1 cellular context compared by ENCODE assay signal in the genomic region with DNA sequence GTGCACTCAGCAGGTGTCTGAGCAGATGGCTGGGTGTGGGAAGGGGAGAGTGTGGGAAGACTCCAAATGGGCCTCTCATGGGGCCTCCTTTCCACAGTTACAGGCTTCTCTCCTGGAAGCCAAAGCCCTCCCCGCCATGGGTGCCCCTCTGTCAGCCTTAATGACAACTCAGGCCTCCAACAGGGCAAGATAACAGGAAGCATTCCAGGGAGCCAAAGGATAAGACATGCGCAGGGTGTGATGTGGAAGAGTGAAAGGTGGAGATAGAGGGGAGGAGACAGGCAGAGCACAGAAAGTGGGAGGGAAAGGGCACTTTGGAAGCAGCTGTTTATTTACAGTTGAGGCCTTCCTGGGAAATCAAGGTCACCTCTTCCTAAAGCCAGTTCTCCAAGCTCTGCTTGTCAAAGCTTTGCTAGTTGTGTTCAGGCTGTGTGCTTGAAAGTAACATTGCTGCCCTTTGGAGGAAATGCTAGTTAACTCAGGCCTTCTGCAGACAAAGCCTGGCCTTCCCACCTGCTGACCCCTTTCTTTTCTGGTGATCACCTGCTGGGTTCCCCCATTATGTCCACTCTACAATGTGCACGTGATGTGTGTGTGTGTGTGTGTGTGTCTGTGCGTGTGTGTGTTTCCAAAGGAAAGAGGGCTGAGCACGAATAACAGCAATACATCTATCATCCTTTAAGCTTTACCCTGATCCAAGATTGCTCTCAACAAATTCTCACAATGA.
TF ChIP-seq lines count a peak whose summit lies in the region.

No MANE protein-coding gene starts in this region.

TF ChIP-seq in K562, 482 proteins besides CTCF, POLR2A, EP300 and RAD21 (continued from another document and continues in another):
- TF ChIP-seq, protein P1, sequence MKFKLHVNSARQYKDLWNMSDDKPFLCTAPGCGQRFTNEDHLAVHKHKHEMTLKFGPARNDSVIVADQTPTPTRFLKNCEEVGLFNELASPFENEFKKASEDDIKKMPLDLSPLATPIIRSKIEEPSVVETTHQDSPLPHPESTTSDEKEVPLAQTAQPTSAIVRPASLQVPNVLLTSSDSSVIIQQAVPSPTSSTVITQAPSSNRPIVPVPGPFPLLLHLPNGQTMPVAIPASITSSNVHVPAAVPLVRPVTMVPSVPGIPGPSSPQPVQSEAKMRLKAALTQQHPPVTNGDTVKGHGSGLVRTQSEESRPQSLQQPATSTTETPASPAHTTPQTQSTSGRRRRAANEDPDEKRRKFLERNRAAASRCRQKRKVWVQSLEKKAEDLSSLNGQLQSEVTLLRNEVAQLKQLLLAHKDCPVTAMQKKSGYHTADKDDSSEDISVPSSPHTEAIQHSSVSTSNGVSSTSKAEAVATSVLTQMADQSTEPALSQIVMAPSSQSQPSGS (CRISPR knock-in tag; IDR thresholded peaks at IDR 0.05): no peak
- TF ChIP-seq TCF7L2 (IDR thresholded peaks at IDR 0.05; ENCODE audit: low read depth, low read length): no peak
- TF ChIP-seq ZNF253 (CRISPR knock-in tag; conservative IDR thresholded peaks at IDR 0.05): no peak
- no peak for TF ChIP-seq POU5F1 (IDR thresholded peaks at IDR 0.05; ENCODE audit: borderline replicate concordance, low read depth, low read length, partially characterized antibody)
- no peak for TF ChIP-seq MEF2D (tag; conservative IDR thresholded peaks at IDR 0.05; ENCODE audit: low read depth)
- no peak for TF ChIP-seq ZNF589 (CRISPR knock-in tag; IDR thresholded peaks at IDR 0.05; ENCODE audit: low read depth)
- TF ChIP-seq, protein P2, sequence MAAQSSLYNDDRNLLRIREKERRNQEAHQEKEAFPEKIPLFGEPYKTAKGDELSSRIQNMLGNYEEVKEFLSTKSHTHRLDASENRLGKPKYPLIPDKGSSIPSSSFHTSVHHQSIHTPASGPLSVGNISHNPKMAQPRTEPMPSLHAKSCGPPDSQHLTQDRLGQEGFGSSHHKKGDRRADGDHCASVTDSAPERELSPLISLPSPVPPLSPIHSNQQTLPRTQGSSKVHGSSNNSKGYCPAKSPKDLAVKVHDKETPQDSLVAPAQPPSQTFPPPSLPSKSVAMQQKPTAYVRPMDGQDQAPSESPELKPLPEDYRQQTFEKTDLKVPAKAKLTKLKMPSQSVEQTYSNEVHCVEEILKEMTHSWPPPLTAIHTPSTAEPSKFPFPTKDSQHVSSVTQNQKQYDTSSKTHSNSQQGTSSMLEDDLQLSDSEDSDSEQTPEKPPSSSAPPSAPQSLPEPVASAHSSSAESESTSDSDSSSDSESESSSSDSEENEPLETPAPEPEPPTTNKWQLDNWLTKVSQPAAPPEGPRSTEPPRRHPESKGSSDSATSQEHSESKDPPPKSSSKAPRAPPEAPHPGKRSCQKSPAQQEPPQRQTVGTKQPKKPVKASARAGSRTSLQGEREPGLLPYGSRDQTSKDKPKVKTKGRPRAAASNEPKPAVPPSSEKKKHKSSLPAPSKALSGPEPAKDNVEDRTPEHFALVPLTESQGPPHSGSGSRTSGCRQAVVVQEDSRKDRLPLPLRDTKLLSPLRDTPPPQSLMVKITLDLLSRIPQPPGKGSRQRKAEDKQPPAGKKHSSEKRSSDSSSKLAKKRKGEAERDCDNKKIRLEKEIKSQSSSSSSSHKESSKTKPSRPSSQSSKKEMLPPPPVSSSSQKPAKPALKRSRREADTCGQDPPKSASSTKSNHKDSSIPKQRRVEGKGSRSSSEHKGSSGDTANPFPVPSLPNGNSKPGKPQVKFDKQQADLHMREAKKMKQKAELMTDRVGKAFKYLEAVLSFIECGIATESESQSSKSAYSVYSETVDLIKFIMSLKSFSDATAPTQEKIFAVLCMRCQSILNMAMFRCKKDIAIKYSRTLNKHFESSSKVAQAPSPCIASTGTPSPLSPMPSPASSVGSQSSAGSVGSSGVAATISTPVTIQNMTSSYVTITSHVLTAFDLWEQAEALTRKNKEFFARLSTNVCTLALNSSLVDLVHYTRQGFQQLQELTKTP (IDR thresholded peaks at IDR 0.05; ENCODE audit: low read depth in 1 of 2, partially characterized antibody in 2 of 2): no peak
- TF ChIP-seq ZNF347 (CRISPR knock-in tag; IDR thresholded peaks at IDR 0.05; ENCODE audit: low read depth): no peak
- TF ChIP-seq PRMT5 (CRISPR knock-in tag; IDR thresholded peaks at IDR 0.05): no peak
- TF ChIP-seq, protein P3, sequence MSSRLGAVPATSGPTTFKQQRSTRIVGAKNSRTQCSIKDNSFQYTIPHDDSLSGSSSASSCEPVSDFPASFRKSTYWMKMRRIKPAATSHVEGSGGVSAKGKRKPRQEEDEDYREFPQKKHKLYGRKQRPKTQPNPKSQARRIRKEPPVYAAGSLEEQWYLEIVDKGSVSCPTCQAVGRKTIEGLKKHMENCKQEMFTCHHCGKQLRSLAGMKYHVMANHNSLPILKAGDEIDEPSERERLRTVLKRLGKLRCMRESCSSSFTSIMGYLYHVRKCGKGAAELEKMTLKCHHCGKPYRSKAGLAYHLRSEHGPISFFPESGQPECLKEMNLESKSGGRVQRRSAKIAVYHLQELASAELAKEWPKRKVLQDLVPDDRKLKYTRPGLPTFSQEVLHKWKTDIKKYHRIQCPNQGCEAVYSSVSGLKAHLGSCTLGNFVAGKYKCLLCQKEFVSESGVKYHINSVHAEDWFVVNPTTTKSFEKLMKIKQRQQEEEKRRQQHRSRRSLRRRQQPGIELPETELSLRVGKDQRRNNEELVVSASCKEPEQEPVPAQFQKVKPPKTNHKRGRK (tag; IDR thresholded peaks at IDR 0.05): no peak
- TF ChIP-seq, protein P4, sequence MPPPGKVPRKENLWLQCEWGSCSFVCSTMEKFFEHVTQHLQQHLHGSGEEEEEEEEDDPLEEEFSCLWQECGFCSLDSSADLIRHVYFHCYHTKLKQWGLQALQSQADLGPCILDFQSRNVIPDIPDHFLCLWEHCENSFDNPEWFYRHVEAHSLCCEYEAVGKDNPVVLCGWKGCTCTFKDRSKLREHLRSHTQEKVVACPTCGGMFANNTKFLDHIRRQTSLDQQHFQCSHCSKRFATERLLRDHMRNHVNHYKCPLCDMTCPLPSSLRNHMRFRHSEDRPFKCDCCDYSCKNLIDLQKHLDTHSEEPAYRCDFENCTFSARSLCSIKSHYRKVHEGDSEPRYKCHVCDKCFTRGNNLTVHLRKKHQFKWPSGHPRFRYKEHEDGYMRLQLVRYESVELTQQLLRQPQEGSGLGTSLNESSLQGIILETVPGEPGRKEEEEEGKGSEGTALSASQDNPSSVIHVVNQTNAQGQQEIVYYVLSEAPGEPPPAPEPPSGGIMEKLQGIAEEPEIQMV (tag; conservative IDR thresholded peaks at IDR 0.05; ENCODE audit: low read depth): no peak
- TF ChIP-seq, protein P5, sequence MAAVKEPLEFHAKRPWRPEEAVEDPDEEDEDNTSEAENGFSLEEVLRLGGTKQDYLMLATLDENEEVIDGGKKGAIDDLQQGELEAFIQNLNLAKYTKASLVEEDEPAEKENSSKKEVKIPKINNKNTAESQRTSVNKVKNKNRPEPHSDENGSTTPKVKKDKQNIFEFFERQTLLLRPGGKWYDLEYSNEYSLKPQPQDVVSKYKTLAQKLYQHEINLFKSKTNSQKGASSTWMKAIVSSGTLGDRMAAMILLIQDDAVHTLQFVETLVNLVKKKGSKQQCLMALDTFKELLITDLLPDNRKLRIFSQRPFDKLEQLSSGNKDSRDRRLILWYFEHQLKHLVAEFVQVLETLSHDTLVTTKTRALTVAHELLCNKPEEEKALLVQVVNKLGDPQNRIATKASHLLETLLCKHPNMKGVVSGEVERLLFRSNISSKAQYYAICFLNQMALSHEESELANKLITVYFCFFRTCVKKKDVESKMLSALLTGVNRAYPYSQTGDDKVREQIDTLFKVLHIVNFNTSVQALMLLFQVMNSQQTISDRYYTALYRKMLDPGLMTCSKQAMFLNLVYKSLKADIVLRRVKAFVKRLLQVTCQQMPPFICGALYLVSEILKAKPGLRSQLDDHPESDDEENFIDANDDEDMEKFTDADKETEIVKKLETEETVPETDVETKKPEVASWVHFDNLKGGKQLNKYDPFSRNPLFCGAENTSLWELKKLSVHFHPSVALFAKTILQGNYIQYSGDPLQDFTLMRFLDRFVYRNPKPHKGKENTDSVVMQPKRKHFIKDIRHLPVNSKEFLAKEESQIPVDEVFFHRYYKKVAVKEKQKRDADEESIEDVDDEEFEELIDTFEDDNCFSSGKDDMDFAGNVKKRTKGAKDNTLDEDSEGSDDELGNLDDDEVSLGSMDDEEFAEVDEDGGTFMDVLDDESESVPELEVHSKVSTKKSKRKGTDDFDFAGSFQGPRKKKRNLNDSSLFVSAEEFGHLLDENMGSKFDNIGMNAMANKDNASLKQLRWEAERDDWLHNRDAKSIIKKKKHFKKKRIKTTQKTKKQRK (IDR thresholded peaks at IDR 0.05; ENCODE audit: borderline replicate concordance, low read depth, low read length): no peak
- TF ChIP-seq, protein P6, sequence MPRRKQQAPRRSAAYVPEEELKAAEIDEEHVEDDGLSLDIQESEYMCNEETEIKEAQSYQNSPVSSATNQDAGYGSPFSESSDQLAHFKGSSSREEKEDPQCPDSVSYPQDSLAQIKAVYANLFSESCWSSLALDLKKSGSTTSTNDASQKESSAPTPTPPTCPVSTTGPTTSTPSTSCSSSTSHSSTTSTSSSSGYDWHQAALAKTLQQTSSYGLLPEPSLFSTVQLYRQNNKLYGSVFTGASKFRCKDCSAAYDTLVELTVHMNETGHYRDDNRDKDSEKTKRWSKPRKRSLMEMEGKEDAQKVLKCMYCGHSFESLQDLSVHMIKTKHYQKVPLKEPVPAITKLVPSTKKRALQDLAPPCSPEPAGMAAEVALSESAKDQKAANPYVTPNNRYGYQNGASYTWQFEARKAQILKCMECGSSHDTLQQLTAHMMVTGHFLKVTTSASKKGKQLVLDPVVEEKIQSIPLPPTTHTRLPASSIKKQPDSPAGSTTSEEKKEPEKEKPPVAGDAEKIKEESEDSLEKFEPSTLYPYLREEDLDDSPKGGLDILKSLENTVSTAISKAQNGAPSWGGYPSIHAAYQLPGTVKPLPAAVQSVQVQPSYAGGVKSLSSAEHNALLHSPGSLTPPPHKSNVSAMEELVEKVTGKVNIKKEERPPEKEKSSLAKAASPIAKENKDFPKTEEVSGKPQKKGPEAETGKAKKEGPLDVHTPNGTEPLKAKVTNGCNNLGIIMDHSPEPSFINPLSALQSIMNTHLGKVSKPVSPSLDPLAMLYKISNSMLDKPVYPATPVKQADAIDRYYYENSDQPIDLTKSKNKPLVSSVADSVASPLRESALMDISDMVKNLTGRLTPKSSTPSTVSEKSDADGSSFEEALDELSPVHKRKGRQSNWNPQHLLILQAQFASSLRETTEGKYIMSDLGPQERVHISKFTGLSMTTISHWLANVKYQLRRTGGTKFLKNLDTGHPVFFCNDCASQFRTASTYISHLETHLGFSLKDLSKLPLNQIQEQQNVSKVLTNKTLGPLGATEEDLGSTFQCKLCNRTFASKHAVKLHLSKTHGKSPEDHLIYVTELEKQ (CRISPR knock-in tag; IDR thresholded peaks at IDR 0.05): no peak
- no peak for TF ChIP-seq RFX7 (CRISPR knock-in tag; IDR thresholded peaks at IDR 0.05)
- TF ChIP-seq, protein P7, sequence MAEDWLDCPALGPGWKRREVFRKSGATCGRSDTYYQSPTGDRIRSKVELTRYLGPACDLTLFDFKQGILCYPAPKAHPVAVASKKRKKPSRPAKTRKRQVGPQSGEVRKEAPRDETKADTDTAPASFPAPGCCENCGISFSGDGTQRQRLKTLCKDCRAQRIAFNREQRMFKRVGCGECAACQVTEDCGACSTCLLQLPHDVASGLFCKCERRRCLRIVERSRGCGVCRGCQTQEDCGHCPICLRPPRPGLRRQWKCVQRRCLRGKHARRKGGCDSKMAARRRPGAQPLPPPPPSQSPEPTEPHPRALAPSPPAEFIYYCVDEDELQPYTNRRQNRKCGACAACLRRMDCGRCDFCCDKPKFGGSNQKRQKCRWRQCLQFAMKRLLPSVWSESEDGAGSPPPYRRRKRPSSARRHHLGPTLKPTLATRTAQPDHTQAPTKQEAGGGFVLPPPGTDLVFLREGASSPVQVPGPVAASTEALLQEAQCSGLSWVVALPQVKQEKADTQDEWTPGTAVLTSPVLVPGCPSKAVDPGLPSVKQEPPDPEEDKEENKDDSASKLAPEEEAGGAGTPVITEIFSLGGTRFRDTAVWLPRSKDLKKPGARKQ (CRISPR knock-in tag; IDR thresholded peaks at IDR 0.05): no peak
- TF ChIP-seq POLR2H (tag; IDR thresholded peaks at IDR 0.05; ENCODE audit: low read depth): no peak
- TF ChIP-seq, protein P8, sequence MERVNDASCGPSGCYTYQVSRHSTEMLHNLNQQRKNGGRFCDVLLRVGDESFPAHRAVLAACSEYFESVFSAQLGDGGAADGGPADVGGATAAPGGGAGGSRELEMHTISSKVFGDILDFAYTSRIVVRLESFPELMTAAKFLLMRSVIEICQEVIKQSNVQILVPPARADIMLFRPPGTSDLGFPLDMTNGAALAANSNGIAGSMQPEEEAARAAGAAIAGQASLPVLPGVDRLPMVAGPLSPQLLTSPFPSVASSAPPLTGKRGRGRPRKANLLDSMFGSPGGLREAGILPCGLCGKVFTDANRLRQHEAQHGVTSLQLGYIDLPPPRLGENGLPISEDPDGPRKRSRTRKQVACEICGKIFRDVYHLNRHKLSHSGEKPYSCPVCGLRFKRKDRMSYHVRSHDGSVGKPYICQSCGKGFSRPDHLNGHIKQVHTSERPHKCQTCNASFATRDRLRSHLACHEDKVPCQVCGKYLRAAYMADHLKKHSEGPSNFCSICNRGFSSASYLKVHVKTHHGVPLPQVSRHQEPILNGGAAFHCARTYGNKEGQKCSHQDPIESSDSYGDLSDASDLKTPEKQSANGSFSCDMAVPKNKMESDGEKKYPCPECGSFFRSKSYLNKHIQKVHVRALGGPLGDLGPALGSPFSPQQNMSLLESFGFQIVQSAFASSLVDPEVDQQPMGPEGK (CRISPR knock-in tag; IDR thresholded peaks at IDR 0.05; ENCODE audit: borderline replicate concordance): no peak
- no peak for TF ChIP-seq ZNF184 (CRISPR knock-in tag; IDR thresholded peaks at IDR 0.05)
- TF ChIP-seq ZBTB17 (CRISPR knock-in tag; IDR thresholded peaks at IDR 0.05): no peak
- peak; percentile 25; the same call in 1 of the 2 replicates for TF ChIP-seq ZEB2 (IDR thresholded peaks at IDR 0.05)
- TF ChIP-seq, protein P9, sequence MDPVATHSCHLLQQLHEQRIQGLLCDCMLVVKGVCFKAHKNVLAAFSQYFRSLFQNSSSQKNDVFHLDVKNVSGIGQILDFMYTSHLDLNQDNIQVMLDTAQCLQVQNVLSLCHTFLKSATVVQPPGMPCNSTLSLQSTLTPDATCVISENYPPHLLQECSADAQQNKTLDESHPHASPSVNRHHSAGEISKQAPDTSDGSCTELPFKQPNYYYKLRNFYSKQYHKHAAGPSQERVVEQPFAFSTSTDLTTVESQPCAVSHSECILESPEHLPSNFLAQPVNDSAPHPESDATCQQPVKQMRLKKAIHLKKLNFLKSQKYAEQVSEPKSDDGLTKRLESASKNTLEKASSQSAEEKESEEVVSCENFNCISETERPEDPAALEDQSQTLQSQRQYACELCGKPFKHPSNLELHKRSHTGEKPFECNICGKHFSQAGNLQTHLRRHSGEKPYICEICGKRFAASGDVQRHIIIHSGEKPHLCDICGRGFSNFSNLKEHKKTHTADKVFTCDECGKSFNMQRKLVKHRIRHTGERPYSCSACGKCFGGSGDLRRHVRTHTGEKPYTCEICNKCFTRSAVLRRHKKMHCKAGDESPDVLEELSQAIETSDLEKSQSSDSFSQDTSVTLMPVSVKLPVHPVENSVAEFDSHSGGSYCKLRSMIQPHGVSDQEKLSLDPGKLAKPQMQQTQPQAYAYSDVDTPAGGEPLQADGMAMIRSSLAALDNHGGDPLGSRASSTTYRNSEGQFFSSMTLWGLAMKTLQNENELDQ (CRISPR knock-in tag; IDR thresholded peaks at IDR 0.05; ENCODE audit: borderline replicate concordance): no peak
- no peak for TF ChIP-seq NR2C2 (CRISPR knock-in tag; IDR thresholded peaks at IDR 0.05)
- TF ChIP-seq NR2C2 (tag; IDR thresholded peaks at IDR 0.05): 0 out of 2 replicates have a peak, but pooled peaks have one; percentile 17
- TF ChIP-seq ZZZ3 (IDR thresholded peaks at IDR 0.05): no peak
- peak; percentile 87 to 88 for TF ChIP-seq NRF1 (conservative IDR thresholded peaks at IDR 0.05 in 1 of 2, IDR thresholded peaks at IDR 0.05 in 1 of 2)
